11 cellular contexts compared by ENCODE assay signal in genomic region chr1:23684415-23684814, GRCh38.
"Had no signal": no experiment of that assay in that cellular context is flagged by ENCODE, and none has a peak within 500 bp of the region (broad histone marks: within the 10 kb centered on the region; RNA-seq: fewer than 3 reads in every experiment).

No MANE protein-coding gene starts in this region.

- H3K4me3 ChIP-seq: GM23248, GM23338, HAP-1 had no signal

- H3K27ac ChIP-seq: GM23248 had no signal

- H3K4me2 ChIP-seq: GM23338 had no signal

- H3K9ac ChIP-seq: GM23248 had no signal

- H3K9me3 ChIP-seq: HAP-1 had no signal

- DNase-seq: GM23248, GOT3, H7, H9, HCEC 1CT, HFFc6 had no signal

- H2AFZ ChIP-seq: GM23248, GM23338 had no signal

- H3K4me1 ChIP-seq: HAP-1 had no signal

- FAIRE-seq: H1, H54 had no signal

- H3K36me3 ChIP-seq: HAP-1 had no signal

- ATAC-seq: GM23338, HCT116 had no signal
